1 cellular context compared by ENCODE assay signal in the genomic region with DNA sequence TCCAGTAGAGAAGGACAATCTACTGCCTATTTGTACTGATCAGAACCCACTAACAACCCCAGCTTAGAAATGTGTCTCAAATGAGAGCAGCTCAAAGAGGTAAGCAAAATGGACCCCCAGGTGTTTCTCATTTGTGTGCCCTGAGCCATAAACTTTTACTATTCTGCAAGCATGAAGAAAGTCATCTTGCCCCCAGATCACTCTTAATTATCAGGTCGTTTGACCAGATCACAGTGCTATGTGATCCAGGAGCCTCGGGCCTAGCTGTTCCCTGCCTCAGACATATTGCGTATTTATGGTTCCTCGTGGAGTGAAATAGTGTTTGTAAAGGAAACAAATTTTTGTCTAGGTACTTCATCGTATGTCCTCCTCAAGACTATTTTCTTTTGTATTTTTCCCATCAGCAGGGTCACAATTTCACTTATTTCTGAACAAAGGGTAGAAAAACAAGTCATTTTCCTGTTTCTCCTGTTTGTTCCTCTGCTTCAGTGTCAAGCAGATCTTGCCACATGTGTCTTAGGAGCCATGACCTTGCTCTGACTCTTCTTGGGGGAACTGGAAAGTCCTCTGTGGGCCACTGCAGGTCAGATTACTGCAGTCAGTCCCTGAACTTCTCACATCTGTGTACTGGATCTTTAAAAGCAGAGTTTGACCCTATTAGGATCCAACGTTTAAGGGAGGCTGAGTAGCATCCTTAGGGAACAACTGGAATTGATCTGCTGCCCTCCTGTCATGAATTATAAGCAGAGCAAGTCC.
TF ChIP-seq lines count a peak whose summit lies in the region.

No MANE protein-coding gene starts in this region.

TF ChIP-seq in endothelial cell of umbilical vein, 7 proteins besides CTCF, POLR2A, EP300 and RAD21:
- TF ChIP-seq, protein P1, sequence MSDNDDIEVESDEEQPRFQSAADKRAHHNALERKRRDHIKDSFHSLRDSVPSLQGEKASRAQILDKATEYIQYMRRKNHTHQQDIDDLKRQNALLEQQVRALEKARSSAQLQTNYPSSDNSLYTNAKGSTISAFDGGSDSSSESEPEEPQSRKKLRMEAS (IDR thresholded peaks at IDR 0.05; ENCODE audit: insufficient read depth, insufficient read length): no peak
- TF ChIP-seq POLR2AphosphoS5 (IDR thresholded peaks at IDR 0.05; ENCODE audit: insufficient read depth, low read depth, low read length): no peak
- TF ChIP-seq JUN (IDR thresholded peaks at IDR 0.05; ENCODE audit: borderline replicate concordance, insufficient read depth, insufficient read length, low read depth): no peak
- TF ChIP-seq FOS (IDR thresholded peaks at IDR 0.05; ENCODE audit: borderline replicate concordance, insufficient read depth, low read length): no peak
TF ChIP-seq in endothelial cell of umbilical vein: peak in this region for 0.
